20 cellular contexts compared by ENCODE assay signal in the genomic region with DNA sequence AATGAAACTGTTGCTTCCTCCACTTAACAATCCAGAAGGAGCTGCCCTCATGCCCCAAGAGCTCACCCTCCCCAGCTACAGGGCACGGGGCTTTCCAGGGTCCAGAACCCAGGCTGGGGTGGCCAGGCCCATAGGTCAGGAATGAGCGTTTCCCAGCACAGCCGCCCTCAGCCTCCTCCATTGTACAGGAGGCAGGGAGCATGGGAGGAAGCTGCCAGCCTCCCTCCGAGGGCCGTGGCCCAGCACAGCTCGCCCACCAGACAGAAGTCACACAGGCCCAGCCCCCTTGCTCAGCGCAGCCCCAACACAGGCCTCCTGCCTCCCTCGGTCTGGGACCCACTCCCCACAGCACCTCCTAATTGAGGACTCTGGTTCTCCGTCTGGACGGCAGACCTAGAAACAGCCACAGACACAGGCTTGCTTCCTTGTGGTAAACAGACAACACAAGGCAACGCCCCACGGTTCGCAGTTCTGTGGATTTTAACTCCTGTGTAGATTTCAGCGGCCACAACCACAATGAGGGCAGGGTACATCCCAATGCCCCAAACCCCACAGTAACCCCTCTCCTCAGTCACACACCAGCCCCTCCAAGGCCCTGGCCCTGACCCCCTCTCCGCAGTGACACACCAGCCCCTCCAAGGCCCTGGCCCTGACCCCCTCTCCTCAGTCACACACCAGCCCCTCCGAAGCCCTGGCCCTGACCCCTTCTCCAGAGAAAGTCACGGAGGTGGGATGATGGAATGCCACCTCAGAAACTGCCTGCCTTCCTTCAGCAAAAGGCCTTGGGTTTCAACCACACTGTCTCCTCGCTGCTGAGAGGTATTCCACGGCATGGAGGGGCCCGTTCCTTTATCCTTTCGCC.
A peak's percentile ranks its signal among the peaks of the same experiment; 100 is the strongest.
DNase-seq lines count a peak whose midpoint lies in the region; ATAC-seq, FAIRE-seq and TF ChIP-seq lines count a peak whose summit lies in the region.
"Had no signal": no experiment of that assay in that cellular context is flagged by ENCODE, and none has a peak within 500 bp of the region (broad histone marks: within the 10 kb centered on the region; RNA-seq: fewer than 3 reads in every experiment).

No MANE protein-coding gene starts in this region.

- TF ChIP-seq CTCF in CD14-positive monocyte (IDR thresholded peaks at IDR 0.05) (no peak), HepG2 (CRISPR knock-in tag; IDR thresholded peaks at IDR 0.05) (no peak), spleen (IDR thresholded peaks at IDR 0.05 in 8 of 11, conservative IDR thresholded peaks at IDR 0.05 in 3 of 11) (no peak)

- H3K27me3 Mint-ChIP-seq in CD14-positive monocyte (ENCODE audit: low read depth in 3 of 3): peaks cover 0 to 3% (median 1%) of the 10 kb centered on the region in 3 donors

- no peak overlapping the region for H3K27ac Mint-ChIP-seq in CD14-positive monocyte

- ATAC-seq in HepG2 (peak; percentile 51), GM18505 (IDR thresholded peaks at IDR 0.05; ENCODE audit: unreplicated experiment) (no peak), GM21367 (IDR thresholded peaks at IDR 0.05; ENCODE audit: unreplicated experiment) (no peak)
- ATAC-seq: naive thymus-derived CD8-positive, alpha-beta T cell had no signal

- no peaks in the 10 kb centered on the region for H3K36me3 Mint-ChIP-seq in CD14-positive monocyte

- no peak for TF ChIP-seq RAD21 in HepG2 (CRISPR knock-in tag; IDR thresholded peaks at IDR 0.05)

- H3K4me1 Mint-ChIP-seq in CD14-positive monocyte: no peaks in the 10 kb centered on the region

- H3K9ac ChIP-seq in HepG2 (ENCODE audit: insufficient read depth, low read depth, low read length): no peak overlapping the region
- H3K9ac ChIP-seq: BLaER1 had no signal

- no peaks in the 10 kb centered on the region for H3K79me2 ChIP-seq in HepG2 (ENCODE audit: insufficient read depth, low read length)

- H3K27ac ChIP-seq in HepG2 (ENCODE audit: extremely low read length, insufficient read depth, low read length) (no peak overlapping the region), spleen (peak overlapping the region in 7 of 8 donors; percentile 60 to 77 (median 71))
- H3K27ac ChIP-seq: BLaER1, HL-60, SJSA1 had no signal

- DNase-seq in CD14-positive monocyte (ENCODE audit: low spot score) (peak; percentile 40), H7 (peak; percentile 49), HepG2 (ENCODE audit: low spot score) (no peak), spleen (peak; percentile 76), T1000 (lab: John Stamatoyannopoulos, UW) (no peak)
- DNase-seq: activated CD4-positive, alpha-beta T cell treated with anti-CD3 and anti-CD28 coated beads for 48 hours; activated T-cell treated with anti-CD3 and anti-CD28 coated beads, Interleukin-2, amount 50 U/mL, for 48 hours; effector CD8-positive, alpha-beta T cell; glutamatergic neuron; GOT3; mammary epithelial cell; NCI-H1092; NCI-H526; OCI-M1 had no signal

- H3K36me3 ChIP-seq in H7 (replicated peaks; ENCODE audit: control insufficient read depth, insufficient read depth, low read length) (no peaks in the 10 kb centered on the region), HepG2 (replicated peaks in 1 of 2; ENCODE audit: control insufficient read depth in 1 of 2, insufficient read depth in 2 of 2, low read length in 2 of 2) (no peaks in the 10 kb centered on the region), spleen (no peaks in the 10 kb centered on the region)
- H3K36me3 ChIP-seq: BLaER1, SJSA1 had no signal

- BruUV-seq in HepG2 (replicated peaks; lab: Mats Ljungman, UMichigan): no TSS peak

- FAIRE-seq in HepG2 (lab: Jason Lieb, UNC): no peak

- H3K27me3 ChIP-seq in H7 (ENCODE audit: control insufficient read depth, insufficient read depth, low read length) (no peaks in the 10 kb centered on the region), HepG2 (ENCODE audit: control insufficient read depth in 1 of 2, insufficient read depth in 2 of 2, low read length in 2 of 2) (peaks cover 6 to 32% of the 10 kb centered on the region in 2 experiments; a peak in 4 of 5 replicates), spleen (replicated peaks in 1 of 7) (peaks cover 0 to 15% (median 0%) of the 10 kb centered on the region in 7 donors)
- H3K27me3 ChIP-seq: BLaER1, SJSA1 had no signal

- no peak for TF ChIP-seq POLR2A in HepG2 (IDR thresholded peaks at IDR 0.05; ENCODE audit: insufficient read depth in 1 of 2, low read depth in 2 of 2, low read length in 2 of 2)
- no peak for TF ChIP-seq POLR2A in spleen (IDR thresholded peaks at IDR 0.05)
- no peak for TF ChIP-seq POLR2A in GM18505 (IDR thresholded peaks at IDR 0.05; ENCODE audit: borderline replicate concordance, extremely low read depth, insufficient read depth, insufficient read length)

- intact Hi-C loops in CD14-positive monocyte (cut with micrococcal nuclease): no loop called here
- intact Hi-C loops in HepG2 (cut with micrococcal nuclease; ENCODE audit: unreplicated experiment): no loop called here
- intact Hi-C loops in spleen (cut with DNase I; ENCODE audit: low total_unique reads): no loop called here

- CTCF ChIA-PET in HepG2 (lab: Yijun Ruan, JAX; ENCODE audit: low intra/inter-chr PET ratio, low total read pairs): no interaction called here

- TF ChIP-seq EP300 in HepG2 (IDR thresholded peaks at IDR 0.05; ENCODE audit: low read depth in 2 of 2, low read length in 2 of 2): no peak
- TF ChIP-seq EP300 in HepG2 (CRISPR knock-in tag; IDR thresholded peaks at IDR 0.05; ENCODE audit: borderline replicate concordance): no peak

- H3K4me3 Mint-ChIP-seq in CD14-positive monocyte: no peak overlapping the region
- H3K4me3 Mint-ChIP-seq: naive thymus-derived CD8-positive, alpha-beta T cell had no signal

- H3K4me1 ChIP-seq in HepG2 (ENCODE audit: insufficient read depth, low read length) (no peaks in the 10 kb centered on the region), spleen (no peaks in the 10 kb centered on the region)
- H3K4me1 ChIP-seq: BLaER1, SJSA1 had no signal

- H3K4me2 ChIP-seq in HepG2 (ENCODE audit: low read depth, low read length): no peak overlapping the region
- H3K4me2 ChIP-seq: BLaER1 had no signal

- in situ Hi-C loops in HepG2 (cut with HindIII; ENCODE audit: extremely low pct_ligation_motif_present, low pct_unique_long_range_greater_than_20kb): no loop called here

- WGBS in HepG2 (ENCODE audit: low lambda C conversion rate): 11% methylated on average over 14 of the region's 21 CpGs
- WGBS in spleen, 5 donors: 72 to 82% (median 82%) methylated on average over 16 to 21 of the region's 21 CpGs

- POLR2A ChIA-PET in HepG2 (lab: Yijun Ruan, JAX): no interaction called here

- H3K9me3 ChIP-seq in HepG2 (ENCODE audit: low read length) (peaks cover 13% of the 10 kb centered on the region), spleen (peaks cover 11 to 42% (median 32%) of the 10 kb centered on the region in 8 donors)

- no peaks in the 10 kb centered on the region for H4K20me1 ChIP-seq in HepG2 (ENCODE audit: insufficient read depth, low read length)
- H4K20me1 ChIP-seq: BLaER1 had no signal

- H3K4me3 ChIP-seq in H7 (ENCODE audit: insufficient read depth, low read depth, low read length) (no peak overlapping the region), HepG2 (replicated peaks in 1 of 3; ENCODE audit: insufficient read depth in 1 of 3, low read depth in 2 of 3, low read length in 3 of 3) (no peak overlapping the region), spleen (no peak overlapping the region)
- H3K4me3 ChIP-seq: BLaER1, SJSA1 had no signal

- peaks cover 8 to 30% (median 22%) of the 10 kb centered on the region in 7 donors for H3K9me3 Mint-ChIP-seq in CD14-positive monocyte

- H2AFZ ChIP-seq in HepG2 (ENCODE audit: low read length): no peak overlapping the region

TF ChIP-seq in HepG2, 621 proteins besides CTCF, POLR2A, EP300 and RAD21:
- TF ChIP-seq, protein P1, sequence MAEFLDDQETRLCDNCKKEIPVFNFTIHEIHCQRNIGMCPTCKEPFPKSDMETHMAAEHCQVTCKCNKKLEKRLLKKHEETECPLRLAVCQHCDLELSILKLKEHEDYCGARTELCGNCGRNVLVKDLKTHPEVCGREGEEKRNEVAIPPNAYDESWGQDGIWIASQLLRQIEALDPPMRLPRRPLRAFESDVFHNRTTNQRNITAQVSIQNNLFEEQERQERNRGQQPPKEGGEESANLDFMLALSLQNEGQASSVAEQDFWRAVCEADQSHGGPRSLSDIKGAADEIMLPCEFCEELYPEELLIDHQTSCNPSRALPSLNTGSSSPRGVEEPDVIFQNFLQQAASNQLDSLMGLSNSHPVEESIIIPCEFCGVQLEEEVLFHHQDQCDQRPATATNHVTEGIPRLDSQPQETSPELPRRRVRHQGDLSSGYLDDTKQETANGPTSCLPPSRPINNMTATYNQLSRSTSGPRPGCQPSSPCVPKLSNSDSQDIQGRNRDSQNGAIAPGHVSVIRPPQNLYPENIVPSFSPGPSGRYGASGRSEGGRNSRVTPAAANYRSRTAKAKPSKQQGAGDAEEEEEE (CRISPR knock-in tag; IDR thresholded peaks at IDR 0.05; ENCODE audit: borderline replicate concordance): no peak
- TF ChIP-seq ZNF768 (CRISPR knock-in tag; IDR thresholded peaks at IDR 0.05): 0 out of 2 replicates have a peak, but pooled peaks have one; percentile 31
- TF ChIP-seq ARNTL (CRISPR knock-in tag; IDR thresholded peaks at IDR 0.05): no peak

Comparison
In these comparisons a context has a peak if more than half of its experiments do, and no peak if none do; other contexts are left out.
1. DNase-seq: peak in CD14-positive monocyte (single experiment), H7 (single experiment) and spleen (single experiment); none in HepG2 (single experiment) and T1000 (single experiment).